17 cellular contexts compared by ENCODE assay signal in the genomic region with DNA sequence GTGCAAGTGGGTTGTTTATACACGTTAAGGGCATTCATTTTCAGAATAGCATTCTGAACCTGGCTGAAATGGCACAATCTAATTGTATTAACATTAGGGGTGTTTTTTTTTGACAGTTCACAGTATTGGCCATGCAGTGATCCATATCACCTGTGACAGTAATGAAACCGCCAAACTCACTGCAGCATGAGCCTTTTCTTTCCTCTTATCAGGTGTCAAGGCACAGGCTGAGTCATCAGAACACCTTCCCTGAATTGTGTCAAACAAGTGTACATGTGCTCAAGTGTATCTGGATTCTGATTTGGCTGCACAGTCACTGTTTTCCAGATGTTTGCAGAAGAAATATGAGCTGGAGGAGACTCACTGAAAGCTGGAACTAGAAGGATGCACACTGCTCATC. TPM values are rescaled to one million over a fixed set of nuclear protein-coding genes. Genes with fewer than 3 reads are reported as not detected.
DNase-seq lines count a peak whose midpoint lies in the region; ATAC-seq and TF ChIP-seq lines count a peak whose summit lies in the region.
"Had no signal": no experiment of that assay in that cellular context is flagged by ENCODE, and none has a peak within 500 bp of the region (broad histone marks: within the 10 kb centered on the region; RNA-seq: fewer than 3 reads in every experiment).

No MANE protein-coding gene starts in this region.

- no peak overlapping the region for H3K4me3 ChIP-seq in GM06990 (replicated peaks; ENCODE audit: low read depth, low read length)
- H3K4me3 ChIP-seq: SJSA1 had no signal

- TF ChIP-seq CTCF in GM06990 (IDR thresholded peaks at IDR 0.05; ENCODE audit: insufficient read depth, low read length, poor library complexity, severe bottlenecking): no peak

- H3K27me3 ChIP-seq in GM06990 (replicated peaks; ENCODE audit: control insufficient read depth, insufficient read depth, low read length): no peaks in the 10 kb centered on the region

- H3K36me3 ChIP-seq in GM06990 (ENCODE audit: control insufficient read depth, insufficient read depth, low read length): no peaks in the 10 kb centered on the region
- H3K36me3 ChIP-seq: SJSA1 had no signal

- no peak for ATAC-seq in left colon
- ATAC-seq: HCT116 had no signal

- intact Hi-C loops in left colon (cut with DNase I, micrococcal nuclease): no loop called here

- peak; percentile 30 for DNase-seq in NCI-H2107 treated with DMSO at 0.1 percent for 48 hours (lab: John Stamatoyannopoulos, UW; ENCODE audit: unreplicated experiment)
- DNase-seq in NCI-H2107 (lab: John Stamatoyannopoulos, UW): no peak
- DNase-seq in GM06990 (ENCODE audit: extremely low read depth, insufficient read length): peak; percentile 24
- peak; percentile 76 for DNase-seq in NCI-H2171 treated with DMSO at 0.1 percent for 48 hours (lab: John Stamatoyannopoulos, UW)
- peak; percentile 41 for DNase-seq in left kidney (ENCODE audit: low read depth, low spot score)
- DNase-seq in left colon: no peak
- no peak for DNase-seq in NCI-H446 treated with DMSO at 0.1 percent for 48 hours (lab: John Stamatoyannopoulos, UW)
- DNase-seq in OCI-M2 (lab: John Stamatoyannopoulos, UW; ENCODE audit: unreplicated experiment): no peak
- DNase-seq: AML-193, GOT3, MM.1S, NCI-H1092, NCI-H146, NCI-H446 had no signal

RNA-seq across cellular contexts. Expression of gene C8B, which starts 47.7 kb away (rescaled TPM):
- total RNA-seq in left colon: not detected
- total RNA-seq: LHCN-M2, SJSA1 had no signal

Comparison
In these comparisons a context has a peak if more than half of its experiments do, and no peak if none do; other contexts are left out.
1. DNase-seq: peak in NCI-H2107 treated with DMSO at 0.1 percent for 48 hours (single experiment), GM06990 (single experiment), NCI-H2171 treated with DMSO at 0.1 percent for 48 hours (single experiment) and left kidney (single experiment); none in NCI-H2107 (single experiment), left colon (0 of 2), NCI-H446 treated with DMSO at 0.1 percent for 48 hours (single experiment) and OCI-M2 (single experiment).